In genomic region chr1:73034255-73034654, GRCh38 we compare ENCODE assay signal across 19 cellular contexts.
"Had no signal": no experiment of that assay in that cellular context is flagged by ENCODE, and none has a peak within 500 bp of the region (broad histone marks: within the 10 kb centered on the region; RNA-seq: fewer than 3 reads in every experiment).

No MANE protein-coding gene starts in this region.

- H3K9me3 ChIP-seq: colonic mucosa, heart left ventricle, sigmoid colon, stomach, thoracic aorta, transverse colon had no signal

- H3K4me1 ChIP-seq: colonic mucosa, heart left ventricle, sigmoid colon, stomach, transverse colon had no signal

- DNase-seq: colonic mucosa; effector CD4-positive, alpha-beta T cell; foreskin melanocyte; heart left ventricle; hippocampal formation; left colon; left ventricle myocardium superior; mesenchymal stem cell; naive B cell; posterior cingulate gyrus; sigmoid colon; stimulated activated naive CD4-positive, alpha-beta T cell; stomach; substantia nigra; transverse colon had no signal

- H3K27ac ChIP-seq: colonic mucosa, heart left ventricle, sigmoid colon, skin epidermis, stomach, thoracic aorta, transverse colon had no signal

- H3K27me3 ChIP-seq: colonic mucosa, heart left ventricle, sigmoid colon, stomach, transverse colon had no signal

- H3K27me3 Mint-ChIP-seq: naive B cell had no signal

- H3K9me3 Mint-ChIP-seq: nephron had no signal

- H3K4me3 Mint-ChIP-seq: naive B cell, nephron had no signal

- H3K4me3 ChIP-seq: colonic mucosa, heart left ventricle, lung, sigmoid colon, skin epidermis, stomach, thoracic aorta, transverse colon had no signal

- H3K36me3 ChIP-seq: colonic mucosa, heart left ventricle, sigmoid colon, stomach, thoracic aorta, transverse colon had no signal

- H3K27ac Mint-ChIP-seq: naive B cell, nephron had no signal

- H3K4me1 Mint-ChIP-seq: naive B cell, nephron had no signal

- H3K36me3 Mint-ChIP-seq: naive B cell had no signal
